10 cellular contexts compared by ENCODE assay signal in the genomic region with DNA sequence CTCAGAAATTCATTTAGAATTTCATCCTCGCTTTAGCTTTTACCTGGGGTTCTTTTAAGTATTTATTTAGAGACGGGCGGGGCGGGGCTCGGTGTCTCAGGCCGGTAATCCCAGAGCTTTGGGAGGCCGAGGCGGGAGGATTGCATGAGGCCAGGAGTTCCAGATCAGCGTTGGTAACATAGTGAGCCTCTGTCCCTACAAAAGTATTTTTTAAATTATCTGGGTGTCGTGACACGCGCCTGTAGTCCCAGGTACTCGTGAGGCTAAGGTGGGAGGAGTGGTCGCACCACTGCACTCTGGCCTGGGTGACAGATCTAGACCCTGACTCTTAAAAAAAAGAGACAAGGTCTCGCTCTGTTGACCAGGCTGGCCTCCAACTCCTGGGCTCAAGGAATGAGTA. TPM values are rescaled to one million over a fixed set of nuclear protein-coding genes. Genes with fewer than 3 reads are reported as not detected.
DNase-seq lines count a peak whose midpoint lies in the region; ATAC-seq and TF ChIP-seq lines count a peak whose summit lies in the region.
"Had no signal": no experiment of that assay in that cellular context is flagged by ENCODE, and none has a peak within 500 bp of the region (broad histone marks: within the 10 kb centered on the region; RNA-seq: fewer than 3 reads in every experiment).

No MANE protein-coding gene starts in this region.

- H3K36me3 Mint-ChIP-seq in activated CD4-positive, alpha-beta memory T cell treated with anti-CD3 and anti-CD28 coated beads, Interleukin-2, amount 10 ng/mL, durations not matched to agents 7 days and 5 days (ENCODE audit: low read depth), result peaks cover 49% of the 10 kb centered on the region

- TF ChIP-seq CTCF in mucosa of descending colon (IDR thresholded peaks at IDR 0.05), result no peak

- H3K9me3 ChIP-seq in mucosa of descending colon, result no peaks in the 10 kb centered on the region

- H3K9me3 Mint-ChIP-seq in activated CD4-positive, alpha-beta memory T cell treated with anti-CD3 and anti-CD28 coated beads, Interleukin-2, amount 10 ng/mL, durations not matched to agents 7 days and 5 days, result no peaks in the 10 kb centered on the region

- no peak overlapping the region for H3K4me3 ChIP-seq in mucosa of descending colon

- ATAC-seq in Right ventricle myocardium superior (ENCODE audit: poor library complexity) (no peak), left ventricle myocardium superior (no peak), mucosa of descending colon (no peak), GM21390 (IDR thresholded peaks at IDR 0.05; ENCODE audit: unreplicated experiment) (no peak)

- intact Hi-C loops in Right ventricle myocardium superior (cut with DNase I), result loop anchor here (10.0 kb wide), 1 partner anchor 58 kb away; the partner anchor contains the start of gene PHTF1
- intact Hi-C loops in left ventricle myocardium superior (cut with micrococcal nuclease), result loop anchor here (10.0 kb wide), 1 partner anchor 58 kb away; the partner anchor contains the start of gene PHTF1
- intact Hi-C loops in mucosa of descending colon (cut with DNase I, micrococcal nuclease), result loop anchor here in 1 of 2 donors (10.0 kb wide), 1 partner anchor 58 kb away; the partner anchor contains the start of gene PHTF1

- CTCF ChIA-PET in activated CD4-positive, alpha-beta memory T cell treated with anti-CD3 and anti-CD28 coated beads, Interleukin-2, amount 10 ng/mL, durations not matched to agents 7 days and 5 days (lab: Charles Lee), result interaction anchor here (1.3 to 1.6 kb wide), 2 partner anchors 55 to 118 kb away, joined by 4 to 6 read pairs; no protein-coding TSS in a partner anchor

- H3K27ac Mint-ChIP-seq in activated CD4-positive, alpha-beta memory T cell treated with anti-CD3 and anti-CD28 coated beads, Interleukin-2, amount 10 ng/mL, durations not matched to agents 7 days and 5 days, result peak overlapping the region; percentile 92

- H3K4me1 Mint-ChIP-seq in activated CD4-positive, alpha-beta memory T cell treated with anti-CD3 and anti-CD28 coated beads, Interleukin-2, amount 10 ng/mL, durations not matched to agents 7 days and 5 days, result peaks cover 30% of the 10 kb centered on the region

- H3K27me3 Mint-ChIP-seq in activated CD4-positive, alpha-beta memory T cell treated with anti-CD3 and anti-CD28 coated beads, Interleukin-2, amount 10 ng/mL, durations not matched to agents 7 days and 5 days, result no peaks in the 10 kb centered on the region

- POLR2A ChIA-PET in activated CD4-positive, alpha-beta memory T cell treated with anti-CD3 and anti-CD28 coated beads, Interleukin-2, amount 10 ng/mL, durations not matched to agents 7 days and 5 days (lab: Charles Lee), result interaction anchor here (1.1 to 4.1 kb wide), 3 partner anchors 55 to 134 kb away, joined by 4 to 73 read pairs (median 29); partner anchors contain the start of genes AP4B1, DCLRE1B and PHTF1

- H3K4me3 Mint-ChIP-seq in activated CD4-positive, alpha-beta memory T cell treated with anti-CD3 and anti-CD28 coated beads, Interleukin-2, amount 10 ng/mL, durations not matched to agents 7 days and 5 days, result peak overlapping the region; percentile 98

- DNase-seq in Right ventricle myocardium superior, result peak; percentile 42
- DNase-seq in left ventricle myocardium superior, result no peak
- no peak for DNase-seq in activated CD4-positive, alpha-beta memory T cell treated with anti-CD3 and anti-CD28 coated beads, Interleukin-2, amount 10 ng/mL, durations not matched to agents 7 days and 5 days
- peak in 2 of 3 donors; percentile 32 to 55 for DNase-seq in mucosa of descending colon
- no peak for DNase-seq in hippocampal formation (lab: John Stamatoyannopoulos, UW)
- no peak for DNase-seq in activated effector memory CD4-positive, alpha-beta T cell treated with anti-CD3 and anti-CD28 coated beads, Interleukin-2, amount 50 U/mL, for 16 hours
- no peak for DNase-seq in NCI-H2029 (lab: John Stamatoyannopoulos, UW)
- DNase-seq: foreskin fibroblast had no signal

- peaks cover 25% of the 10 kb centered on the region for H3K4me1 ChIP-seq in mucosa of descending colon (ENCODE audit: low read depth)

- H3K36me3 ChIP-seq in mucosa of descending colon (ENCODE audit: low read depth), result peaks cover 5% of the 10 kb centered on the region

RNA-seq across cellular contexts. Expression of gene RSBN1, which starts 0.9 kb away (rescaled TPM):
- 9.6 TPM for total RNA-seq in Right ventricle myocardium superior
- total RNA-seq in left ventricle myocardium superior, result 11.6 TPM
- 10 to 100 TPM; 27.9 to 32.1 TPM for total RNA-seq in activated CD4-positive, alpha-beta memory T cell treated with anti-CD3 and anti-CD28 coated beads, Interleukin-2, amount 10 ng/mL, durations not matched to agents 7 days and 5 days
- 10 to 100 TPM; 24.1 to 36.5 (median 28.3) TPM for total RNA-seq in mucosa of descending colon

RNA-seq across cellular contexts. Expression of gene PHTF1, which starts 53.9 kb away (rescaled TPM):
- total RNA-seq in Right ventricle myocardium superior, result 6.5 TPM
- total RNA-seq in left ventricle myocardium superior, result 7.3 TPM
- 10 to 100 TPM; 22.1 to 23.0 TPM for total RNA-seq in activated CD4-positive, alpha-beta memory T cell treated with anti-CD3 and anti-CD28 coated beads, Interleukin-2, amount 10 ng/mL, durations not matched to agents 7 days and 5 days
- 10 to 100 TPM in 2 of 3 donors, 1 to 10 TPM in 1; 8.7 to 14.6 (median 10.8) TPM for total RNA-seq in mucosa of descending colon

RNA-seq across cellular contexts. Expression of gene PTPN22, which starts 58.3 kb away (rescaled TPM):
- 0.35 TPM for total RNA-seq in Right ventricle myocardium superior
- total RNA-seq in left ventricle myocardium superior, result 0.40 TPM
- total RNA-seq in activated CD4-positive, alpha-beta memory T cell treated with anti-CD3 and anti-CD28 coated beads, Interleukin-2, amount 10 ng/mL, durations not matched to agents 7 days and 5 days, result 10 to 100 TPM; 79.4 to 81.1 TPM
- total RNA-seq in mucosa of descending colon, result 1 to 10 TPM; 4.3 to 8.3 (median 5.2) TPM
- total RNA-seq: HepG2 had no signal

Comparison
In these comparisons a context has a peak if more than half of its experiments do, and no peak if none do; other contexts are left out.
1. DNase-seq: peak in Right ventricle myocardium superior (single experiment) and mucosa of descending colon (2 of 3); none in left ventricle myocardium superior (single experiment), activated CD4-positive, alpha-beta memory T cell treated with anti-CD3 and anti-CD28 coated beads, Interleukin-2, amount 10 ng/mL, durations not matched to agents 7 days and 5 days (single experiment), hippocampal formation (0 of 2), activated effector memory CD4-positive, alpha-beta T cell treated with anti-CD3 and anti-CD28 coated beads, Interleukin-2, amount 50 U/mL, for 16 hours (single experiment) and NCI-H2029 (single experiment).
2. RNA of gene PTPN22, which starts 58.3 kb away (total RNA-seq): 79.4 to 81.1 TPM in activated CD4-positive, alpha-beta memory T cell treated with anti-CD3 and anti-CD28 coated beads, Interleukin-2, amount 10 ng/mL, durations not matched to agents 7 days and 5 days; 4.3 to 8.3 TPM in mucosa of descending colon, 0.40 TPM in left ventricle myocardium superior (single experiment) and 0.35 TPM in Right ventricle myocardium superior (single experiment); every median in the first group is over 4 times any median in the second.